ENCODE assay signal across 9 cellular contexts in the genomic region with DNA sequence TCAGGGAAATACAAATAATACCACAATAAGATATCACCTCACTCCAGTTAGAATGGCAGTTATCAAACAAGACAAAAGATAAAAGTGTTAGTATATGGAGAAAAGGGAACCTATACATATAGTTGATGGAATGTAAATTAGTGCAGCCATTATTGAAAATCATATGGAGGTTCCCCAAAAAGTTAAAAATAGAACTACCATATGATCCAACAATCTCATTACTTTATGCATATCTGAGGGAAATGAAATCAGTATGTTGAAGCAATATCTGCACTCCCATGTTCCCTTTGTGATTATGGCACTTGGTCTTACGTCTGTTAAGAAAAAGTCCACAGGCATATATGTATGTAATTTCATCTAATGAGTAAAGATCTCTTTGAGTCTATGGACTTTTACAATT.
"Had no signal": no experiment of that assay in that cellular context is flagged by ENCODE, and none has a peak within 500 bp of the region (broad histone marks: within the 10 kb centered on the region; RNA-seq: fewer than 3 reads in every experiment).

No MANE protein-coding gene starts in this region.

- H3K4me3 ChIP-seq: GM23248, HAP-1 had no signal

- H3K27ac ChIP-seq: GM23248, HL-60 had no signal

- ATAC-seq: HCT116 had no signal

- H3K4me1 ChIP-seq: HAP-1 had no signal

- H3K9ac ChIP-seq: GM23248 had no signal

- DNase-seq: GM23248, GOT3, H7, HFFc6, IMR-90, KBM-7 had no signal

- H2AFZ ChIP-seq: GM23248 had no signal
